16 cellular contexts compared by ENCODE assay signal in genomic region chr7:135459951-135460567, GRCh38. TPM values are rescaled to one million over a fixed set of nuclear protein-coding genes. Genes with fewer than 3 reads are reported as not detected.
DNase-seq lines count a peak whose midpoint lies in the region; ATAC-seq and TF ChIP-seq lines count a peak whose summit lies in the region.
"Had no signal": no experiment of that assay in that cellular context is flagged by ENCODE, and none has a peak within 500 bp of the region (broad histone marks: within the 10 kb centered on the region; RNA-seq: fewer than 3 reads in every experiment).

No MANE protein-coding gene starts in this region.

- H4K20me1 ChIP-seq in Karpas-422 (ENCODE audit: insufficient read depth, low read depth, low read length): no peaks in the 10 kb centered on the region

- H3K4me3 ChIP-seq in GM12865 (ENCODE audit: low read depth, low read length): no peak overlapping the region
- H3K4me3 ChIP-seq in Karpas-422 (ENCODE audit: low read length): no peak overlapping the region
- H3K4me3 ChIP-seq: SJCRH30 had no signal

- H3K27ac ChIP-seq in Karpas-422 (ENCODE audit: low read length): no peak overlapping the region
- H3K27ac ChIP-seq: brain microvascular endothelial cell, SJCRH30 had no signal

- peaks cover 19% of the 10 kb centered on the region for H3K36me3 Mint-ChIP-seq in activated naive CD8-positive, alpha-beta T cell treated with anti-CD3 and anti-CD28 coated beads for 36 hours

- H2AFZ ChIP-seq in Karpas-422 (ENCODE audit: low read length): no peak overlapping the region

- H3K27ac Mint-ChIP-seq in activated naive CD8-positive, alpha-beta T cell treated with anti-CD3 and anti-CD28 coated beads for 36 hours: peak overlapping the region; percentile 9
- H3K27ac Mint-ChIP-seq: dendritic cell treated with granulocyte-macrophage colony-stimulating factor and Interleukin-4, amounts not matched to agents 40 ng/mL and 50 ng/mL, for 4 days had no signal

- no peaks in the 10 kb centered on the region for H3K9me3 ChIP-seq in Karpas-422 (ENCODE audit: low read length)

- H3K36me3 ChIP-seq in Karpas-422 (ENCODE audit: insufficient read depth, low read length): no peaks in the 10 kb centered on the region
- H3K36me3 ChIP-seq: brain microvascular endothelial cell, SJCRH30 had no signal

- peaks cover 17% of the 10 kb centered on the region for H3K4me1 ChIP-seq in Karpas-422 (ENCODE audit: low read length)

- DNase-seq in GM12865 (ENCODE audit: low read depth) (peak; percentile 14), NCI-H748 treated with DMSO at 0.1 percent for 48 hours (lab: John Stamatoyannopoulos, UW) (no peak), NCI-H2081 (lab: John Stamatoyannopoulos, UW) (no peak), Karpas-422 (no peak), SW480 (ENCODE audit: low spot score) (no peak)
- no peak for DNase-seq in activated naive CD8-positive, alpha-beta T cell treated with anti-CD3 and anti-CD28 coated beads for 36 hours
- DNase-seq: activated CD4-positive, alpha-beta T cell treated with anti-CD3 and anti-CD28 coated beads, Interleukin-2, amount 50 U/mL, for 48 hours; activated effector memory CD4-positive, alpha-beta T cell treated with anti-CD3 and anti-CD28 coated beads, Interleukin-2, amount 50 U/mL, for 16 hours; brain microvascular endothelial cell; Calu3; erythroblast; NCI-H1105; SJCRH30 had no signal

- peaks cover 99% of the 10 kb centered on the region for H3K79me2 ChIP-seq in Karpas-422 (ENCODE audit: low read length)

- no peak overlapping the region for H3K4me2 ChIP-seq in Karpas-422 (ENCODE audit: low read depth, low read length, poor library complexity, severe bottlenecking)

- peaks cover 37% of the 10 kb centered on the region for H3K4me1 Mint-ChIP-seq in activated naive CD8-positive, alpha-beta T cell treated with anti-CD3 and anti-CD28 coated beads for 36 hours

- H3K9ac ChIP-seq in Karpas-422 (ENCODE audit: low read length): no peak overlapping the region

- peak; percentile 68 for ATAC-seq in GM18909 (IDR thresholded peaks at IDR 0.05; ENCODE audit: poor library complexity, unreplicated experiment)
- ATAC-seq in HG02885 (IDR thresholded peaks at IDR 0.05; ENCODE audit: poor library complexity, unreplicated experiment): peak; percentile 73

- H3K27me3 ChIP-seq in Karpas-422 (ENCODE audit: low read length): no peaks in the 10 kb centered on the region
- H3K27me3 ChIP-seq: brain microvascular endothelial cell, SJCRH30 had no signal

- H3K9me2 ChIP-seq in Karpas-422 (replicated peaks; ENCODE audit: insufficient read depth, low read length): no peaks in the 10 kb centered on the region

- H3K27me3 Mint-ChIP-seq in activated naive CD8-positive, alpha-beta T cell treated with anti-CD3 and anti-CD28 coated beads for 36 hours: no peaks in the 10 kb centered on the region
- H3K27me3 Mint-ChIP-seq: dendritic cell treated with granulocyte-macrophage colony-stimulating factor and Interleukin-4, amounts not matched to agents 40 ng/mL and 50 ng/mL, for 4 days had no signal

- TF ChIP-seq CTCF in GM12865 (IDR thresholded peaks at IDR 0.05; ENCODE audit: insufficient read depth, low read depth, low read length, missing control alignments): no peak

- no peak overlapping the region for H3K4me3 Mint-ChIP-seq in activated naive CD8-positive, alpha-beta T cell treated with anti-CD3 and anti-CD28 coated beads for 36 hours
- H3K4me3 Mint-ChIP-seq: dendritic cell treated with granulocyte-macrophage colony-stimulating factor and Interleukin-4, amounts not matched to agents 40 ng/mL and 50 ng/mL, for 4 days had no signal

- H3K9me3 Mint-ChIP-seq in activated naive CD8-positive, alpha-beta T cell treated with anti-CD3 and anti-CD28 coated beads for 36 hours: peaks cover 4% of the 10 kb centered on the region
- H3K9me3 Mint-ChIP-seq: dendritic cell treated with granulocyte-macrophage colony-stimulating factor and Interleukin-4, amounts not matched to agents 40 ng/mL and 50 ng/mL, for 4 days had no signal

RNA-seq across cellular contexts. Expression of gene CNOT4, which starts 49.8 kb away (rescaled TPM):
- 10 to 100 TPM; 17.0 to 17.5 TPM for total RNA-seq in activated naive CD8-positive, alpha-beta T cell treated with anti-CD3 and anti-CD28 coated beads for 36 hours
- 19.0 and 25.9 TPM in 2 replicates for total RNA-seq in Karpas-422 (2014; rRNA removed; shearing (Covaris generic); ENCODE audit: low replicate concordance)
